8 cellular contexts compared by ENCODE assay signal in genomic region chr11:16604784-16605439, GRCh38.
A peak's percentile ranks its signal among the peaks of the same experiment; 100 is the strongest.
DNase-seq lines count a peak whose midpoint lies in the region; ATAC-seq and TF ChIP-seq lines count a peak whose summit lies in the region.

No MANE protein-coding gene starts in this region.

- H4K20me1 ChIP-seq in neural progenitor cell (ENCODE audit: low read depth) = no peaks in the 10 kb centered on the region

- peaks cover 0 to 8% (median 5%) of the 10 kb centered on the region in 8 donors for H3K9me3 Mint-ChIP-seq in CD4-positive, alpha-beta memory T cell
- H3K9me3 Mint-ChIP-seq in WTC11 (no peaks in the 10 kb centered on the region), neural progenitor cell (no peaks in the 10 kb centered on the region)
- no peaks in the 10 kb centered on the region for H3K9me3 Mint-ChIP-seq in stimulated activated effector memory CD8-positive, alpha-beta T cell treated with anti-CD3 and anti-CD28 coated beads, Interleukin-12 subunit alpha, Interleukin-12 subunit beta, amount 100 ng/mL, for 72 hours

- H3K4me3 Mint-ChIP-seq in CD4-positive, alpha-beta memory T cell = peak overlapping the region; percentile 76 to 89 (median 86)
- H3K4me3 Mint-ChIP-seq in WTC11 = peak overlapping the region; percentile 74
- H3K4me3 Mint-ChIP-seq in neural progenitor cell = peak overlapping the region; percentile 92
- H3K4me3 Mint-ChIP-seq in stimulated activated effector memory CD8-positive, alpha-beta T cell treated with anti-CD3 and anti-CD28 coated beads, Interleukin-12 subunit alpha, Interleukin-12 subunit beta, amount 100 ng/mL, for 72 hours = no peak overlapping the region

- peaks cover 64% of the 10 kb centered on the region for H3K27me3 ChIP-seq in CD4-positive, alpha-beta memory T cell (ENCODE audit: insufficient read depth, low read length)
- H3K27me3 ChIP-seq in neural progenitor cell = peaks cover 100% of the 10 kb centered on the region

- CTCF ChIA-PET in CD4-positive, alpha-beta memory T cell (lab: Charles Lee; ENCODE audit: partially characterized antibody) = interaction anchor here (1.5 to 1.8 kb wide), 2 partner anchors 9 kb away, joined by 3 to 8 read pairs; no protein-coding TSS in a partner anchor
- CTCF ChIA-PET in WTC11 (lab: Charles Lee) = interaction anchor here (0.6 to 3.2 kb wide), 5 partner anchors 9 to 834 kb away, joined by 3 to 44 read pairs (median 4); no protein-coding TSS in a partner anchor

- H3K36me3 Mint-ChIP-seq in CD4-positive, alpha-beta memory T cell = peaks cover 3 to 4% of the 10 kb centered on the region in 2 donors
- H3K36me3 Mint-ChIP-seq in WTC11 (no peaks in the 10 kb centered on the region), neural progenitor cell (peaks cover 4% of the 10 kb centered on the region)
- H3K36me3 Mint-ChIP-seq in stimulated activated effector memory CD8-positive, alpha-beta T cell treated with anti-CD3 and anti-CD28 coated beads, Interleukin-12 subunit alpha, Interleukin-12 subunit beta, amount 100 ng/mL, for 72 hours = peaks cover 5% of the 10 kb centered on the region

- H3K27me3 Mint-ChIP-seq in CD4-positive, alpha-beta memory T cell = peaks cover 33 to 48% of the 10 kb centered on the region in 2 donors
- peaks cover 50% of the 10 kb centered on the region; the same call in 1 of the 2 replicates for H3K27me3 Mint-ChIP-seq in WTC11 (ENCODE audit: low read depth)
- H3K27me3 Mint-ChIP-seq in neural progenitor cell (ENCODE audit: insufficient read depth, low read depth) = peaks cover under 1% of the 10 kb centered on the region

- H3K4me2 ChIP-seq in neural progenitor cell = peak overlapping the region; percentile 99

- no peaks in the 10 kb centered on the region for H3K36me3 ChIP-seq in CD4-positive, alpha-beta memory T cell (ENCODE audit: insufficient read depth, low read length)
- no peaks in the 10 kb centered on the region for H3K36me3 ChIP-seq in neural progenitor cell

- H3K4me3 ChIP-seq in CD4-positive, alpha-beta memory T cell (ENCODE audit: low read length in 2 of 2) = peak overlapping the region; percentile 11 to 37
- H3K4me3 ChIP-seq in foreskin fibroblast (ENCODE audit: low read depth in 1 of 2, low read length in 2 of 2) = peak overlapping the region; percentile 60 to 65
- peak overlapping the region; percentile 89 for H3K4me3 ChIP-seq in neural progenitor cell

- DNase-seq in CD4-positive, alpha-beta memory T cell = peak in 3 of 5 donors; percentile 18 to 22 (median 21)
- DNase-seq in HK-2 (ENCODE audit: unreplicated experiment) (peak; percentile 26), WTC11 (ENCODE audit: low spot score) (peak; percentile 50), foreskin fibroblast (peak in 1 of 2 donors; percentile 58), neural progenitor cell (ENCODE audit: low spot score) (peak; percentile 72)
- DNase-seq in stimulated activated effector memory CD8-positive, alpha-beta T cell treated with anti-CD3 and anti-CD28 coated beads, Interleukin-12 subunit alpha, Interleukin-12 subunit beta, amount 100 ng/mL, for 72 hours (ENCODE audit: low spot score in 2 of 2) = no peak

- peak; percentile 9 for ATAC-seq in WTC11
- ATAC-seq in HG03469 (IDR thresholded peaks at IDR 0.05; ENCODE audit: unreplicated experiment) = no peak
- no peak for ATAC-seq in GM21515 (IDR thresholded peaks at IDR 0.05; ENCODE audit: unreplicated experiment)
- no peak for ATAC-seq in stimulated activated effector memory CD8-positive, alpha-beta T cell treated with anti-CD3 and anti-CD28 coated beads, Interleukin-12 subunit alpha, Interleukin-12 subunit beta, amount 100 ng/mL, for 72 hours

- no peak for TF ChIP-seq CTCF in WTC11 (IDR thresholded peaks at IDR 0.05)
- no peak for TF ChIP-seq CTCF in foreskin fibroblast (IDR thresholded peaks at IDR 0.05; ENCODE audit: low read depth, low read length)
- TF ChIP-seq CTCF in neural progenitor cell (IDR thresholded peaks at IDR 0.05) = no peak

- peaks cover 41% of the 10 kb centered on the region for H3K4me1 ChIP-seq in CD4-positive, alpha-beta memory T cell (ENCODE audit: insufficient read depth, low read length)
- peaks cover 18% of the 10 kb centered on the region for H3K4me1 ChIP-seq in neural progenitor cell

- H3K27ac ChIP-seq in CD4-positive, alpha-beta memory T cell (ENCODE audit: low read depth, low read length) = no peak overlapping the region
- H3K27ac ChIP-seq in neural progenitor cell = no peak overlapping the region

- H3K79me2 ChIP-seq in neural progenitor cell (ENCODE audit: low read depth) = no peaks in the 10 kb centered on the region

- peaks cover 16 to 33% (median 25%) of the 10 kb centered on the region in 4 donors for H3K4me1 Mint-ChIP-seq in CD4-positive, alpha-beta memory T cell
- peaks cover 23% of the 10 kb centered on the region for H3K4me1 Mint-ChIP-seq in WTC11
- peaks cover 26% of the 10 kb centered on the region for H3K4me1 Mint-ChIP-seq in neural progenitor cell
- H3K4me1 Mint-ChIP-seq in stimulated activated effector memory CD8-positive, alpha-beta T cell treated with anti-CD3 and anti-CD28 coated beads, Interleukin-12 subunit alpha, Interleukin-12 subunit beta, amount 100 ng/mL, for 72 hours = peaks cover 27% of the 10 kb centered on the region

- H3K9ac ChIP-seq in neural progenitor cell = no peak overlapping the region

- H3F3A ChIP-seq in neural progenitor cell (ENCODE audit: low read depth) = peaks cover 46% of the 10 kb centered on the region

- H3K9me3 ChIP-seq in CD4-positive, alpha-beta memory T cell (ENCODE audit: control insufficient read depth in 1 of 2, low read length in 2 of 2) = no peaks in the 10 kb centered on the region
- H3K9me3 ChIP-seq in neural progenitor cell (ENCODE audit: low read depth) = no peaks in the 10 kb centered on the region

- intact Hi-C loops in CD4-positive, alpha-beta memory T cell (cut with micrococcal nuclease) = loop anchor here (10.0 kb wide), 1 partner anchor 1500 kb away; no protein-coding TSS in a partner anchor

- peak overlapping the region; percentile 67 for H2AFZ ChIP-seq in neural progenitor cell (replicated peaks)

- peak overlapping the region in 1 of 7 donors; percentile 76 for H3K27ac Mint-ChIP-seq in CD4-positive, alpha-beta memory T cell
- no peak overlapping the region for H3K27ac Mint-ChIP-seq in WTC11
- H3K27ac Mint-ChIP-seq in neural progenitor cell = peak overlapping the region; percentile 96
- H3K27ac Mint-ChIP-seq in stimulated activated effector memory CD8-positive, alpha-beta T cell treated with anti-CD3 and anti-CD28 coated beads, Interleukin-12 subunit alpha, Interleukin-12 subunit beta, amount 100 ng/mL, for 72 hours = no peak overlapping the region

- POLR2A ChIA-PET in CD4-positive, alpha-beta memory T cell (lab: Charles Lee; ENCODE audit: partially characterized antibody) = interaction anchor here (1.2 kb wide), 1 partner anchor 134 kb away, joined by 3 read pairs; the partner anchor contains the start of gene C11orf58
- POLR2A ChIA-PET in WTC11 (lab: Charles Lee) = interaction anchor here (0.5 to 1.9 kb wide), 2 partner anchors 9 to 523 kb away, joined by 5 to 11 read pairs; no protein-coding TSS in a partner anchor

TF ChIP-seq in WTC11, 78 proteins besides CTCF, POLR2A, EP300 and RAD21:
- no peak for TF ChIP-seq FOXP4 (CRISPR knock-in tag; IDR thresholded peaks at IDR 0.05)
- TF ChIP-seq ZNF396 (CRISPR knock-in tag; IDR thresholded peaks at IDR 0.05; ENCODE audit: borderline replicate concordance) = no peak
- no peak for TF ChIP-seq ETV6 (CRISPR knock-in tag; IDR thresholded peaks at IDR 0.05)

Comparison
In these comparisons a context has a peak if more than half of its experiments do, and no peak if none do; other contexts are left out.
1. DNase-seq: peak in CD4-positive, alpha-beta memory T cell (3 of 5), HK-2 (single experiment), WTC11 (single experiment) and neural progenitor cell (single experiment); none in stimulated activated effector memory CD8-positive, alpha-beta T cell treated with anti-CD3 and anti-CD28 coated beads, Interleukin-12 subunit alpha, Interleukin-12 subunit beta, amount 100 ng/mL, for 72 hours (0 of 2).
2. H3K4me3 ChIP-seq: peak in every context shown above with its lines; median percentile 89 in neural progenitor cell; 62 in foreskin fibroblast; 24 in CD4-positive, alpha-beta memory T cell.